In the genomic region with DNA sequence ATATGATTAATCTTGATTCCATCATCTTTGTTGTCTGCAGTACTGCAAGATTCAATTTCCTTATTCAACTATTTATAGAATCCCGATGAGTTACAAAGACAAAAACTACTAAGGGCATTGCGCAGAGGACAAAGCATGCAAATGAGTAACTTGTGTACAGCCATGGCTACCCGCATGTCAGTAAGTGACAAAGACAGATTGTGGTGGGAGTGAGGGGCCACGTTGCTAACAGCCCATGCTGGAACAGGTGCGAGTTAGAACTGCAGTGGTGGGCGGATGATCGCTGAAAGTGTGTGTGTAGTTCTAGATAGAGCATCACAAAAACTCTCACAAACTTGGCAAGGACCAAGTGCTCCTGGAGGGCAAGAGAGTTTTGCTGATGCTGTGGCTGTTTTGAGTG, we compare ENCODE assay signal across 24 cellular contexts. TPM values are rescaled to one million over a fixed set of nuclear protein-coding genes. Genes with fewer than 3 reads are reported as not detected.
DNase-seq lines count a peak whose midpoint lies in the region; ATAC-seq, FAIRE-seq and TF ChIP-seq lines count a peak whose summit lies in the region.
"Had no signal": no experiment of that assay in that cellular context is flagged by ENCODE, and none has a peak within 500 bp of the region (broad histone marks: within the 10 kb centered on the region; RNA-seq: fewer than 3 reads in every experiment).

No MANE protein-coding gene starts in this region.

- H3K27me3 Mint-ChIP-seq in memory B cell, result no peaks in the 10 kb centered on the region
- no peaks in the 10 kb centered on the region for H3K27me3 Mint-ChIP-seq in CD8-positive, alpha-beta T cell (ENCODE audit: low read depth)
- H3K27me3 Mint-ChIP-seq: activated CD4-positive, alpha-beta T cell treated with anti-CD3 and anti-CD28 coated beads, Interleukin-2, amount 10 ng/mL, durations not matched to agents 7 days and 5 days; stimulated activated memory B cell treated with anti-CD40 and anti-IgM and Interleukin-4, amounts not matched to agents 10 μg/mL and 1 μg/mL and 100 μg/mL, for 72 hours had no signal

- H3K27ac Mint-ChIP-seq in memory B cell, result peak overlapping the region; percentile 71
- no peak overlapping the region for H3K27ac Mint-ChIP-seq in CD8-positive, alpha-beta T cell
- H3K27ac Mint-ChIP-seq: activated CD4-positive, alpha-beta T cell treated with anti-CD3 and anti-CD28 coated beads, Interleukin-2, amount 10 ng/mL, durations not matched to agents 7 days and 5 days had no signal

- no peak for DNase-seq in GM12892 (ENCODE audit: insufficient read length)
- no peak for DNase-seq in memory B cell (ENCODE audit: low spot score in 2 of 2)
- DNase-seq in NCI-H82 (lab: John Stamatoyannopoulos, UW), result no peak
- DNase-seq in CD8-positive, alpha-beta T cell, result no peak
- no peak for DNase-seq in NOMO-1 treated with DMSO at 0.1 percent for 48 hours (lab: John Stamatoyannopoulos, UW; ENCODE audit: unreplicated experiment)
- no peak for DNase-seq in activated CD4-positive, alpha-beta T cell treated with anti-CD3 and anti-CD28 coated beads, Interleukin-2, amount 50 U/mL, for 48 hours
- DNase-seq: activated CD4-positive, alpha-beta T cell treated with anti-CD3 and anti-CD28 coated beads, Interleukin-2, amount 10 ng/mL, durations not matched to agents 7 days and 5 days; activated naive CD4-positive, alpha-beta T cell treated with anti-CD3 and anti-CD28 coated beads, Interleukin-2, amount 50 U/mL, for 16 hours; central memory CD4-positive, alpha-beta T cell; dermis blood vessel endothelial cell; EL; kidney; MG63; NCI-H1417 treated with DMSO at 0.1 percent for 48 hours; RPMI8226; stimulated activated CD4-positive, alpha-beta T cell treated with anti-CD3 and anti-CD28 coated beads, Interleukin-4, amount 100 ng/mL, for 1 hour; T-helper 2 cell; tibial artery had no signal

- no peaks in the 10 kb centered on the region for H3K79me2 ChIP-seq in SU-DHL-6 (ENCODE audit: insufficient read depth, low read length)

- no peaks in the 10 kb centered on the region for H3K9me2 ChIP-seq in SU-DHL-6 (replicated peaks; ENCODE audit: insufficient read depth, low read length)

- H3K4me2 ChIP-seq in SU-DHL-6 (ENCODE audit: low read depth, low read length, poor library complexity, severe bottlenecking), result peak overlapping the region; percentile 32

- intact Hi-C loops in CD8-positive, alpha-beta T cell (cut with DNase I, micrococcal nuclease), result no loop called here

- no peak overlapping the region for H3K4me3 Mint-ChIP-seq in memory B cell
- no peak overlapping the region for H3K4me3 Mint-ChIP-seq in CD8-positive, alpha-beta T cell
- H3K4me3 Mint-ChIP-seq: activated CD4-positive, alpha-beta T cell treated with anti-CD3 and anti-CD28 coated beads, Interleukin-2, amount 10 ng/mL, durations not matched to agents 7 days and 5 days; activated T-helper 1 cell treated with anti-CD3 and anti-CD28 coated beads, Interleukin-12 subunit alpha, Interleukin-12 subunit beta, Interleukin-2, Interleukin-4 antibody, amounts not matched to agents 30 ng/mL and 10 ng/mL and 1 ng/mL, durations not matched to agents 14 hours and 24 hours and 36 hours; stimulated activated memory B cell treated with anti-CD40 and anti-IgM and Interleukin-4, amounts not matched to agents 10 μg/mL and 1 μg/mL and 100 μg/mL, for 72 hours had no signal

- no peaks in the 10 kb centered on the region for H3K9me3 ChIP-seq in SU-DHL-6 (ENCODE audit: insufficient read depth, low read length)
- H3K9me3 ChIP-seq in stomach smooth muscle (ENCODE audit: control insufficient read depth in 2 of 2, low read length in 2 of 2), result no peaks in the 10 kb centered on the region
- H3K9me3 ChIP-seq in CD8-positive, alpha-beta T cell (ENCODE audit: low read length), result no peaks in the 10 kb centered on the region
- H3K9me3 ChIP-seq: MG63, tibial artery had no signal

- POLR2A ChIA-PET in CD8-positive, alpha-beta T cell (lab: Charles Lee), result no interaction called here

- H3K36me3 Mint-ChIP-seq in memory B cell, result peaks cover 25% of the 10 kb centered on the region
- H3K36me3 Mint-ChIP-seq in CD8-positive, alpha-beta T cell, result peaks cover 74% of the 10 kb centered on the region

- H3K27ac ChIP-seq in SU-DHL-6 (ENCODE audit: low read depth, low read length), result peak overlapping the region; percentile 74
- peak overlapping the region; percentile 80 for H3K27ac ChIP-seq in stomach smooth muscle (ENCODE audit: low read length)
- no peak overlapping the region for H3K27ac ChIP-seq in CD8-positive, alpha-beta T cell (ENCODE audit: low read depth, low read length)
- H3K27ac ChIP-seq: SK-N-MC, tibial artery had no signal

- CTCF ChIA-PET in CD8-positive, alpha-beta T cell (lab: Charles Lee), result interaction anchor here (1.1 kb wide), 1 partner anchor 12 kb away, joined by 3 read pairs; no protein-coding TSS in a partner anchor

- H3K4me1 ChIP-seq in stomach smooth muscle (ENCODE audit: control insufficient read depth, insufficient read depth, low read length), result peaks cover 43% of the 10 kb centered on the region
- H3K4me1 ChIP-seq in CD8-positive, alpha-beta T cell (ENCODE audit: insufficient read depth, low read length), result no peaks in the 10 kb centered on the region

- no peaks in the 10 kb centered on the region; the same call in 1 of the 2 replicates for H3F3A ChIP-seq in SU-DHL-6 (ENCODE audit: insufficient read depth)

- TF ChIP-seq POLR2A in GM12892 (IDR thresholded peaks at IDR 0.05; ENCODE audit: low read depth, low read length), result no peak

- H3K4me1 Mint-ChIP-seq in memory B cell, result peaks cover 2% of the 10 kb centered on the region
- H3K4me1 Mint-ChIP-seq in CD8-positive, alpha-beta T cell (ENCODE audit: low read depth), result no peaks in the 10 kb centered on the region

- TF ChIP-seq CTCF in SU-DHL-6 (IDR thresholded peaks at IDR 0.05; ENCODE audit: insufficient read depth, low read length, poor library complexity, severe bottlenecking), result no peak
- TF ChIP-seq CTCF in CD8-positive, alpha-beta T cell (IDR thresholded peaks at IDR 0.05), result no peak

- no peak for ATAC-seq in memory B cell (ENCODE audit: low read depth)
- no peak for ATAC-seq in CD8-positive, alpha-beta T cell

- no peaks in the 10 kb centered on the region for H4K20me1 ChIP-seq in SU-DHL-6 (ENCODE audit: low read depth, low read length)

- H3K9me3 Mint-ChIP-seq in memory B cell, result no peaks in the 10 kb centered on the region
- no peaks in the 10 kb centered on the region for H3K9me3 Mint-ChIP-seq in CD8-positive, alpha-beta T cell
- H3K9me3 Mint-ChIP-seq: activated CD4-positive, alpha-beta T cell treated with anti-CD3 and anti-CD28 coated beads, Interleukin-2, amount 10 ng/mL, durations not matched to agents 7 days and 5 days; activated T-helper 1 cell treated with anti-CD3 and anti-CD28 coated beads, Interleukin-12 subunit alpha, Interleukin-12 subunit beta, Interleukin-2, Interleukin-4 antibody, amounts not matched to agents 30 ng/mL and 10 ng/mL and 1 ng/mL, durations not matched to agents 14 hours and 24 hours and 36 hours; stimulated activated memory B cell treated with anti-CD40 and anti-IgM and Interleukin-4, amounts not matched to agents 10 μg/mL and 1 μg/mL and 100 μg/mL, for 72 hours had no signal

- H3K4me3 ChIP-seq in SU-DHL-6 (ENCODE audit: insufficient read depth, low read length, poor library complexity, severe bottlenecking), result no peak overlapping the region
- no peak overlapping the region for H3K4me3 ChIP-seq in stomach smooth muscle (ENCODE audit: low read length in 2 of 2)
- no peak overlapping the region for H3K4me3 ChIP-seq in CD8-positive, alpha-beta T cell (ENCODE audit: low read depth, low read length)
- H3K4me3 ChIP-seq: lung, MG63, SK-N-MC, tibial artery had no signal

- H3K36me3 ChIP-seq in SU-DHL-6 (ENCODE audit: low read length) (no peaks in the 10 kb centered on the region), stomach smooth muscle (ENCODE audit: control insufficient read depth in 2 of 2, insufficient read depth in 2 of 2, low read length in 2 of 2) (peaks cover 33 to 49% of the 10 kb centered on the region in 2 donors)
- H3K36me3 ChIP-seq in CD8-positive, alpha-beta T cell (ENCODE audit: insufficient read depth, low read length), result peaks cover 8% of the 10 kb centered on the region

- H3K27me3 ChIP-seq in SU-DHL-6 (ENCODE audit: low read length) (no peaks in the 10 kb centered on the region), stomach smooth muscle (ENCODE audit: control insufficient read depth in 1 of 2, insufficient read depth in 2 of 2, low read length in 2 of 2) (no peaks in the 10 kb centered on the region)
- H3K27me3 ChIP-seq in CD8-positive, alpha-beta T cell (ENCODE audit: insufficient read depth, low read length), result no peaks in the 10 kb centered on the region
- H3K27me3 ChIP-seq: MG63, tibial artery had no signal

- no peak overlapping the region for H3K9ac ChIP-seq in SU-DHL-6 (ENCODE audit: low read length)
- H3K9ac ChIP-seq in stomach smooth muscle (ENCODE audit: low read length in 2 of 2), result peak overlapping the region in 1 of 2 donors; percentile 10

- peak; percentile 30 for FAIRE-seq in GM12892 (lab: Jason Lieb, UNC)
- FAIRE-seq: kidney had no signal

- H2AFZ ChIP-seq in SU-DHL-6 (ENCODE audit: low read depth, low read length, severe bottlenecking), result no peak overlapping the region

RNA-seq across cellular contexts. Expression of a gene that starts 49.5 kb away (rescaled TPM):
- 11.6 TPM for polyA plus RNA-seq in GM12892 (2012; ENCODE audit: missing spikeins)
- 1 to 10 TPM; 5.3 to 5.8 TPM for total RNA-seq in CD8-positive, alpha-beta T cell

RNA-seq across cellular contexts. Expression of a gene that starts 49.5 kb away (rescaled TPM):
- polyA plus RNA-seq in GM12892 (2012; ENCODE audit: missing spikeins), result 7.0 TPM
- 10 to 100 TPM; 34.9 to 44.2 TPM for total RNA-seq in CD8-positive, alpha-beta T cell
